Comparison of ENCODE assay signal across 25 cellular contexts in the genomic region with DNA sequence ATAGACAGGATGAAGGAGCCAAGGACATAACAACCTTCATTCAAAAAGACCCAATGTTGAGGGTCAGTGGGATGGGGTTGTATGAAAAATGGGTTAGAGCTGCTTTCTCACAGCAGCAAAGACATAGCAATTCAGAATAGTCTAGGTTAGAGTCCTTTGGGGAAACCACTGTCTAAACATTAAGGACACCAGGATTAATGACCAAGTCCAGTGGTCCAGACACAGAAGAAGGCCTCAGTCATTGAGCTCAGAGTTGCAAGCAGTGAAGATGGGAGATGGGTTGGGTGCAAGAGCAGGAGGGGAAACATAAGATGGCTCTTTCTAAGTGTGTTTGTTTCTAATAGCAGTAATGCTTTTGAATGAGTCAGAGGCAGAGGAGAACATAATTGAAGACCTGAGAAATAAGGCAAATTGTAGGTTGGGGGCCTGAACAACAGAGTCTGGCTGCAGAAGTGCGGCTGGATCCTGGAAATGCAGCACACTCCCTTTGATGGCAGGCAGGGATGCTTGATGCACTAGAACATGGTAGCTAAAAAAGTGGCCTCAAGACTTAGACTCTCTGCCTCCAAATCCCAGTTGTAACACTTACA. TPM values are rescaled to one million over a fixed set of nuclear protein-coding genes. Genes with fewer than 3 reads are reported as not detected.
DNase-seq lines count a peak whose midpoint lies in the region; ATAC-seq, FAIRE-seq and TF ChIP-seq lines count a peak whose summit lies in the region.
"Had no signal": no experiment of that assay in that cellular context is flagged by ENCODE, and none has a peak within 500 bp of the region (broad histone marks: within the 10 kb centered on the region; RNA-seq: fewer than 3 reads in every experiment).

No MANE protein-coding gene starts in this region.

- intact Hi-C loops in CD14-positive monocyte (cut with micrococcal nuclease) = no loop called here
- intact Hi-C loops in aorta (cut with DNase I) = no loop called here

- H3K4me3 Mint-ChIP-seq in CD14-positive monocyte = no peak overlapping the region
- H3K4me3 Mint-ChIP-seq in progenitor cell of endocrine pancreas (ENCODE audit: low read depth) = no peak overlapping the region
- H3K4me3 Mint-ChIP-seq: CD8-positive, alpha-beta T cell; H9 had no signal

- TF ChIP-seq CTCF in CD14-positive monocyte (IDR thresholded peaks at IDR 0.05) (no peak), epithelial cell of esophagus (IDR thresholded peaks at IDR 0.05; ENCODE audit: insufficient read depth, low read depth, low read length, missing control alignments) (no peak), smooth muscle cell (IDR thresholded peaks at IDR 0.05; ENCODE audit: borderline replicate concordance, insufficient read depth, poor library complexity, severe bottlenecking) (no peak), progenitor cell of endocrine pancreas (IDR thresholded peaks at IDR 0.05; ENCODE audit: unreplicated experiment) (no peak)

- no peak overlapping the region for H3K4me3 ChIP-seq in epithelial cell of esophagus (ENCODE audit: low read length)
- no peak overlapping the region for H3K4me3 ChIP-seq in smooth muscle cell
- no peak overlapping the region for H3K4me3 ChIP-seq in aorta (ENCODE audit: low read length in 2 of 2)
- H3K4me3 ChIP-seq: BLaER1, GM12878 had no signal

- H3K4me2 ChIP-seq in smooth muscle cell = no peak overlapping the region

- H4K20me1 ChIP-seq in smooth muscle cell (ENCODE audit: low read depth) = no peaks in the 10 kb centered on the region
- H4K20me1 ChIP-seq: BLaER1 had no signal

- DNase-seq in CD14-positive monocyte (ENCODE audit: low spot score) (no peak), GM12892 (ENCODE audit: insufficient read length) (no peak), NOMO-1 treated with DMSO at 0.1 percent for 48 hours (lab: John Stamatoyannopoulos, UW; ENCODE audit: unreplicated experiment) (peak; percentile 46), epithelial cell of esophagus (ENCODE audit: low read depth) (peak; percentile 78), smooth muscle cell (lab: John Stamatoyannopoulos, UW; ENCODE audit: unreplicated experiment) (no peak), aorta (no peak), progenitor cell of endocrine pancreas (ENCODE audit: low spot score, unreplicated experiment) (no peak)
- DNase-seq: 8988T; Calu3; CD8-positive, alpha-beta T cell; DMS 273 treated with DMSO at 0.1 percent for 48 hours; DMS53; DND-41; EL; H9; KG1 had no signal

- H3F3A ChIP-seq in smooth muscle cell (ENCODE audit: low read depth) = no peaks in the 10 kb centered on the region

- H3K27me3 ChIP-seq in smooth muscle cell (ENCODE audit: low read depth) (no peaks in the 10 kb centered on the region), aorta (ENCODE audit: control insufficient read depth in 1 of 2, insufficient read depth in 2 of 2, low read length in 1 of 2) (peaks cover 0 to 4% of the 10 kb centered on the region in 2 donors)
- H3K27me3 ChIP-seq: BLaER1 had no signal

- peaks cover 64% of the 10 kb centered on the region for H3K4me1 Mint-ChIP-seq in CD14-positive monocyte
- H3K4me1 Mint-ChIP-seq in progenitor cell of endocrine pancreas (ENCODE audit: low read depth) = no peaks in the 10 kb centered on the region

- 100% methylated on average over 1 of the region's 1 CpG for WGBS in smooth muscle cell (ENCODE audit: low lambda C conversion rate)
- WGBS in aorta, 2 donors = 89 to 90% methylated on average over 1 of the region's 1 CpG

- H3K9ac ChIP-seq in smooth muscle cell (ENCODE audit: low read depth) = no peak overlapping the region
- H3K9ac ChIP-seq: BLaER1 had no signal

- H3K36me3 ChIP-seq in smooth muscle cell (ENCODE audit: low read depth) = no peaks in the 10 kb centered on the region
- no peaks in the 10 kb centered on the region for H3K36me3 ChIP-seq in aorta (ENCODE audit: control insufficient read depth in 1 of 2, insufficient read depth in 2 of 2, low read length in 1 of 2)
- H3K36me3 ChIP-seq: BLaER1 had no signal

- H3K9me3 Mint-ChIP-seq in CD14-positive monocyte = peaks cover 0 to 6% (median 3%) of the 10 kb centered on the region in 7 donors
- no peaks in the 10 kb centered on the region for H3K9me3 Mint-ChIP-seq in progenitor cell of endocrine pancreas (ENCODE audit: low read depth)
- H3K9me3 Mint-ChIP-seq: CD8-positive, alpha-beta T cell had no signal

- H3K79me2 ChIP-seq in smooth muscle cell (ENCODE audit: low read depth) = no peaks in the 10 kb centered on the region

- peak; percentile 38 for FAIRE-seq in GM12892 (lab: Jason Lieb, UNC)
- FAIRE-seq: GM12878, GM18507, H1, HepG2 had no signal

- no peak for TF ChIP-seq POLR2A in GM12892 (IDR thresholded peaks at IDR 0.05; ENCODE audit: low read depth, low read length)

- no peak overlapping the region for H3K27ac ChIP-seq in smooth muscle cell (ENCODE audit: low read depth)
- no peak overlapping the region for H3K27ac ChIP-seq in aorta (ENCODE audit: low read depth in 1 of 2, low read length in 2 of 2)
- H3K27ac ChIP-seq: BLaER1 had no signal

- H3K36me3 Mint-ChIP-seq in CD14-positive monocyte = peaks cover 37 to 52% of the 10 kb centered on the region in 2 donors
- no peaks in the 10 kb centered on the region for H3K36me3 Mint-ChIP-seq in progenitor cell of endocrine pancreas (ENCODE audit: insufficient read depth)
- H3K36me3 Mint-ChIP-seq: CD8-positive, alpha-beta T cell had no signal

- H3K27ac Mint-ChIP-seq in CD14-positive monocyte (peak overlapping the region in 4 of 7 donors; percentile 10 to 82 (median 50)), progenitor cell of endocrine pancreas (no peak overlapping the region)
- H3K27ac Mint-ChIP-seq: CD8-positive, alpha-beta T cell; H9 had no signal

- H2AFZ ChIP-seq in smooth muscle cell (ENCODE audit: low read depth) = no peak overlapping the region

- peaks cover 0 to 2% (median 0%) of the 10 kb centered on the region in 3 donors for H3K27me3 Mint-ChIP-seq in CD14-positive monocyte (ENCODE audit: low read depth in 3 of 3)
- H3K27me3 Mint-ChIP-seq in progenitor cell of endocrine pancreas = peaks cover 9% of the 10 kb centered on the region

- H3K9me3 ChIP-seq in smooth muscle cell (replicated peaks; ENCODE audit: low read depth) (no peaks in the 10 kb centered on the region), aorta (ENCODE audit: control insufficient read depth, low read length) (peaks cover 2% of the 10 kb centered on the region)
- H3K9me3 ChIP-seq: BLaER1 had no signal

- ATAC-seq in aorta (ENCODE audit: low FRiP score) (no peak), HG02571 (IDR thresholded peaks at IDR 0.05; ENCODE audit: unreplicated experiment) (no peak)
- ATAC-seq: CD8-positive, alpha-beta T cell; GM12878; HepG2 had no signal

- H3K4me1 ChIP-seq in smooth muscle cell (ENCODE audit: low read depth) (no peaks in the 10 kb centered on the region), aorta (ENCODE audit: control insufficient read depth in 1 of 2, insufficient read depth in 2 of 2, low read length in 2 of 2) (no peaks in the 10 kb centered on the region)

RNA-seq across cellular contexts. Expression of a gene that starts 3.7 kb away (rescaled TPM):
- polyA plus RNA-seq in CD14-positive monocyte = 1 to 10 TPM; 1.3 to 2.0 TPM
- polyA plus RNA-seq in GM12892 (2012; ENCODE audit: missing spikeins) = 14.2 TPM
- 0.31 TPM in 1 of 2 replicates, not detected in the other for total RNA-seq in smooth muscle cell
- polyA plus RNA-seq in smooth muscle cell = not detected in 2 replicates
- total RNA-seq in aorta = not detected
- polyA plus RNA-seq in aorta = not detected
- total RNA-seq in progenitor cell of endocrine pancreas = not detected in 2 replicates
- total RNA-seq: A673; Calu3; CD8-positive, alpha-beta T cell; G401; H1; H9; HepG2 had no signal
- polyA plus RNA-seq: AG04450, H1, HepG2 had no signal

RNA-seq across cellular contexts. Expression of a gene that starts 16.6 kb away (rescaled TPM):
- polyA plus RNA-seq in CD14-positive monocyte (10 to 100 TPM; 14.3 to 19.9 TPM), smooth muscle cell (8.9 and 15.5 TPM in 2 replicates), aorta (under 1 TPM; 0.25 to 0.97 TPM)
- 0.55 TPM for polyA plus RNA-seq in GM12892 (2012; ENCODE audit: missing spikeins)
- total RNA-seq in smooth muscle cell (26.8 and 29.8 TPM in 2 replicates), aorta (1 to 10 TPM in 1 of 2 donors, under 1 TPM in 1; 0.27 to 2.0 TPM), progenitor cell of endocrine pancreas (not detected in 2 replicates)
- total RNA-seq: CD8-positive, alpha-beta T cell; G401; H1; H9 had no signal
- polyA plus RNA-seq: H1 had no signal

RNA-seq across cellular contexts. Expression of a gene that starts 45.0 kb away (rescaled TPM):
- not detected for polyA plus RNA-seq in CD14-positive monocyte
- 27.3 TPM for polyA plus RNA-seq in GM12892 (2012; ENCODE audit: missing spikeins)
- not detected in 2 replicates for total RNA-seq in smooth muscle cell
- 0.26 and 0.64 TPM in 2 replicates for polyA plus RNA-seq in smooth muscle cell
- total RNA-seq in aorta = under 1 TPM; 0.16 to 0.60 TPM
- polyA plus RNA-seq in aorta = under 1 TPM in 1 of 2 donors, not detected in 1; 0.25 TPM
- 5.5 and 7.2 TPM in 2 replicates for total RNA-seq in progenitor cell of endocrine pancreas
- total RNA-seq: CD8-positive, alpha-beta T cell; G401; HepG2 had no signal
- polyA plus RNA-seq: HepG2 had no signal

Comparison
In these comparisons a context has a peak if more than half of its experiments do, and no peak if none do; other contexts are left out.
1. DNase-seq: peak in NOMO-1 treated with DMSO at 0.1 percent for 48 hours (single experiment) and epithelial cell of esophagus (single experiment); none in CD14-positive monocyte (single experiment), GM12892 (single experiment), smooth muscle cell (single experiment), aorta (0 of 2) and progenitor cell of endocrine pancreas (single experiment).